ENCODE assay signal across 23 cellular contexts in the genomic region with DNA sequence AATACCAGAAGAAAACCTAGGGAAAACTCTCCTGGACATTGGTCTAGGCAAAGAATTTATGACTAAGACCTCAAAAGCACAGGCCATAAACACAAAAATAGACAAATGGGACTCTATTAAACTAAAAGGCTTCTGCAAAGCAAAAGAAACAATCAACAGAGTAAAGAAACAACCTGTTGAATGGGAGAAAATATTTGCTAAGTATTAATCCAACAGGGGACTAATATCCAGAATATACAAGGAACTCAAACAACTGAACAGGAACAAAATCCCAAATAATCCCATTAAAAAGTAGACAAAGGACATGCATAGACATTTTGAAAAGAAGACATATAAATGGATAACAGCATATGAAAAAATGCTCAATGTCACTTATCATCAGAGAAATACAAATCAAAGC.
"Had no signal": no experiment of that assay in that cellular context is flagged by ENCODE, and none has a peak within 500 bp of the region (broad histone marks: within the 10 kb centered on the region; RNA-seq: fewer than 3 reads in every experiment).

No MANE protein-coding gene starts in this region.

- DNase-seq: colonic mucosa; cortex of kidney; dermis blood vessel endothelial cell; dorsolateral prefrontal cortex; effector CD4-positive, alpha-beta T cell; effector CD8-positive, alpha-beta T cell; effector memory CD4-positive, alpha-beta T cell; effector memory CD8-positive, alpha-beta T cell; endodermal cell; erythroblast; esophagus squamous epithelium; foreskin fibroblast; foreskin keratinocyte; foreskin melanocyte; gastrocnemius medialis; glutamatergic neuron; head of caudate nucleus; heart left ventricle; heart right ventricle had no signal

- H3K9me3 ChIP-seq: colonic mucosa, esophagus muscularis mucosa, esophagus squamous epithelium, gastrocnemius medialis, gastroesophageal sphincter had no signal

- H3K36me3 ChIP-seq: colonic mucosa, esophagus muscularis mucosa, esophagus squamous epithelium, gastrocnemius medialis, gastroesophageal sphincter, heart left ventricle, heart right ventricle had no signal

- H3K27ac ChIP-seq: colonic mucosa, coronary artery, dorsolateral prefrontal cortex, epithelial cell of prostate, esophagus muscularis mucosa, esophagus squamous epithelium, foreskin keratinocyte, gastroesophageal sphincter, heart left ventricle, heart right ventricle had no signal

- H3K4me1 ChIP-seq: colonic mucosa, esophagus muscularis mucosa, esophagus squamous epithelium, foreskin keratinocyte, gastroesophageal sphincter, heart left ventricle, heart right ventricle had no signal

- H3K4me3 ChIP-seq: colonic mucosa, coronary artery, dorsolateral prefrontal cortex, esophagus muscularis mucosa, esophagus squamous epithelium, gastrocnemius medialis, gastroesophageal sphincter, heart left ventricle, heart right ventricle had no signal
